1 cellular context compared by ENCODE assay signal in the genomic region with DNA sequence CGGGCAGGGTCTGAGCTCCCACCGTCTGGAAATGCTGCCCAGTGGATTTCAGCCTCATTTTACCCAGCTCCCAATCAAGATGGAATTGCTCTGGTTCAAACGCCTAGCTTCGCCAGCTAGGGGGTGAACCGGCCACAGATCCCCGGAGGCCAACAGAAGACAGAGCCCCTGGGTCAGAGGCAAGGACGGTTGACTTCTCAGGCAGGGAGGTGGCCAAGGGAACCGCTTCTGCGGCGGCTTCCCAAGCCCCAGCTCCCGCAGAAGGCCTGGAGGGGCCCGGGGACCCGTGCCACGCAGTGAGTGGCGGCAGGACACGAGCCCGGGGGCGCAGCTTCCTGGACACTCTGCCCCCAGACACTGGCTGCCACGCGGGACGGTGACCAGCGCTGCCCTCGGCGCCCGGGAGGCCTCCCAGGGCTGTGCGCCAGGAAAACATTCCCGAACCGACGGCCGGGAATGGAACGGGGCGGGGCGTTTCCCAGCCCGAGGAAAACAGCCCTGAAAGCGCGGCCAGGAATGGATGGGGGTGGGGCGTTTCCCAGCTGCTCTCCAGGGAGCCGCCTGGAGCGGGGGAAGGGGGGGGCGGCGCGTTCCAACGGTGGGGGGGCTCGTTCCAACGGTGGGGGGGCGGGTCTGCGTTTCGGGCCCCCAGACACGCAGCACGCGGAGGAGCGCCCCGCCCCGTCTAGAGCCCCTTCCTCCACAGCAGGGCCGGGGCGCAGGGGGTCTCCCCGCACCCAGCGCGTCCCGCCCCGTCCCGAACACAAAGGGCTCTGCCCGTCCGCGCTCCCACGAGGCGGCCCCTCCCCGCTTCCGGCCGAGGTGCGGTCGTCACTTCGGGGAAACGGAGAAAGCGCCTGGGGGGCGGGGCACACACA.
TF ChIP-seq lines count a peak whose summit lies in the region.

No MANE protein-coding gene starts in this region.

TF ChIP-seq in K562, 482 proteins besides CTCF, POLR2A, EP300 and RAD21 (continued from another document and continues in another):
- no peak for TF ChIP-seq ZNF408 (CRISPR knock-in tag; IDR thresholded peaks at IDR 0.05; ENCODE audit: low read depth)
- TF ChIP-seq, protein P1, sequence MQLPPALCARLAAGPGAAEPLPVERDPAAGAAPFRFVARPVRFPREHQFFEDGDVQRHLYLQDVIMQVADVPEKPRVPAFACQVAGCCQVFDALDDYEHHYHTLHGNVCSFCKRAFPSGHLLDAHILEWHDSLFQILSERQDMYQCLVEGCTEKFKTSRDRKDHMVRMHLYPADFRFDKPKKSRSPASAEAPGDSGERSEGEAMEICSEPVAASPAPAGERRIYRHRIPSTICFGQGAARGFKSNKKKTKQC (CRISPR knock-in tag; IDR thresholded peaks at IDR 0.05), result peak; percentile 35; the same call in 1 of the 2 replicates
- TF ChIP-seq SNIP1 (IDR thresholded peaks at IDR 0.05; ENCODE audit: low read depth), result no peak
- TF ChIP-seq SIN3A (IDR thresholded peaks at IDR 0.05; ENCODE audit: borderline replicate concordance in 2 of 2, control insufficient read depth in 1 of 2, low read depth in 2 of 2, low read length in 2 of 2), result no peak
- TF ChIP-seq ZC3H8 (IDR thresholded peaks at IDR 0.05), result no peak
- TF ChIP-seq MAZ (CRISPR knock-in tag; conservative IDR thresholded peaks at IDR 0.05 in 1 of 2, IDR thresholded peaks at IDR 0.05 in 1 of 2), result peak; percentile 90 to 96
- no peak for TF ChIP-seq KLF13 (tag; IDR thresholded peaks at IDR 0.05; ENCODE audit: borderline replicate concordance, low read depth)
- TF ChIP-seq, protein P2, sequence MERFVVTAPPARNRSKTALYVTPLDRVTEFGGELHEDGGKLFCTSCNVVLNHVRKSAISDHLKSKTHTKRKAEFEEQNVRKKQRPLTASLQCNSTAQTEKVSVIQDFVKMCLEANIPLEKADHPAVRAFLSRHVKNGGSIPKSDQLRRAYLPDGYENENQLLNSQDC (CRISPR knock-in tag; IDR thresholded peaks at IDR 0.05), result no peak
- no peak for TF ChIP-seq ZSCAN29 (IDR thresholded peaks at IDR 0.05)
- peak; percentile 65 for TF ChIP-seq L3MBTL2 (IDR thresholded peaks at IDR 0.05)
- TF ChIP-seq CUX1 (CRISPR knock-in tag; IDR thresholded peaks at IDR 0.05), result peak; percentile 79; the same call in 1 of the 2 replicates
- peak; percentile 80; the same call in 1 of the 2 replicates for TF ChIP-seq DDX20 (tag; IDR thresholded peaks at IDR 0.05; ENCODE audit: low read depth)
- no peak for TF ChIP-seq ZNF174 (CRISPR knock-in tag; IDR thresholded peaks at IDR 0.05)
- no peak for TF ChIP-seq ZNF316 (IDR thresholded peaks at IDR 0.05)
- TF ChIP-seq NCOA1 (IDR thresholded peaks at IDR 0.05; ENCODE audit: low read depth), result no peak
- no peak for TF ChIP-seq ATF6 (CRISPR knock-in tag; IDR thresholded peaks at IDR 0.05)
- no peak for TF ChIP-seq CCAR2 (IDR thresholded peaks at IDR 0.05; ENCODE audit: low read depth, low read length)
- TF ChIP-seq ZNF79 (CRISPR knock-in tag; IDR thresholded peaks at IDR 0.05; ENCODE audit: low read depth), result peak; percentile 84
- peak; percentile 50; the same call in 1 of the 2 replicates for TF ChIP-seq ZSCAN32 (CRISPR knock-in tag; IDR thresholded peaks at IDR 0.05)
- TF ChIP-seq GABPB1 (CRISPR knock-in tag; IDR thresholded peaks at IDR 0.05), result peak; percentile 66
- no peak for TF ChIP-seq RBM15 (IDR thresholded peaks at IDR 0.05; ENCODE audit: insufficient read depth, low read length)
- TF ChIP-seq U2AF1 (optimal IDR thresholded peaks at IDR 0.05; ENCODE audit: low read depth, low read length), result peak; percentile 33
- TF ChIP-seq HDAC1 (IDR thresholded peaks at IDR 0.05), result no peak
- no peak for TF ChIP-seq SLC30A9 (CRISPR knock-in tag; IDR thresholded peaks at IDR 0.05)
- TF ChIP-seq ZNF239 (CRISPR knock-in tag; IDR thresholded peaks at IDR 0.05), result peak; percentile 33
- TF ChIP-seq ELF1 (tag; IDR thresholded peaks at IDR 0.05), result peak; percentile 66; the same call in 1 of the 2 replicates
- no peak for TF ChIP-seq ARID4B (CRISPR knock-in tag; IDR thresholded peaks at IDR 0.05)
- 0 out of 2 replicates have a peak, but pooled peaks have one; percentile 38 for TF ChIP-seq PPARD (CRISPR knock-in tag; IDR thresholded peaks at IDR 0.05)
- TF ChIP-seq, protein P3, sequence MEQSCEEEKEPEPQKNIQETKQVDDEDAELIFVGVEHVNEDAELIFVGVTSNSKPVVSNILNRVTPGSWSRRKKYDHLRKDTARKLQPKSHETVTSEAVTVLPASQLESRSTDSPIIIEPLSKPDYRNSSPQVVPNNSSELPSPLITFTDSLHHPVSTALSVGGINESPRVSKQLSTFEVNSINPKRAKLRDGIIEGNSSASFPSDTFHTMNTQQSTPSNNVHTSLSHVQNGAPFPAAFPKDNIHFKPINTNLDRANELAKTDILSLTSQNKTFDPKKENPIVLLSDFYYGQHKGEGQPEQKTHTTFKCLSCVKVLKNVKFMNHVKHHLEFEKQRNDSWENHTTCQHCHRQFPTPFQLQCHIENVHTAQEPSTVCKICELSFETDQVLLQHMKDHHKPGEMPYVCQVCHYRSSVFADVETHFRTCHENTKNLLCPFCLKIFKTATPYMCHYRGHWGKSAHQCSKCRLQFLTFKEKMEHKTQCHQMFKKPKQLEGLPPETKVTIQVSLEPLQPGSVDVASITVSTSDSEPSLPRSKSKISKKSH (CRISPR knock-in tag; IDR thresholded peaks at IDR 0.05), result 0 out of 2 replicates have a peak, but pooled peaks have one; percentile 20
- no peak for TF ChIP-seq NELFE (IDR thresholded peaks at IDR 0.05; ENCODE audit: insufficient read depth, insufficient read length)
- no peak for TF ChIP-seq ZBTB33 (CRISPR knock-in tag; IDR thresholded peaks at IDR 0.05)
- peak; percentile 71; the same call in 1 of the 2 replicates for TF ChIP-seq E2F3 (CRISPR knock-in tag; IDR thresholded peaks at IDR 0.05)
- TF ChIP-seq MIER1 (IDR thresholded peaks at IDR 0.05; ENCODE audit: low read depth), result no peak
- no peak for TF ChIP-seq FOXA1 (IDR thresholded peaks at IDR 0.05; ENCODE audit: borderline replicate concordance)
- no peak for TF ChIP-seq BHLHE40 (IDR thresholded peaks at IDR 0.05; ENCODE audit: low read length)
- TF ChIP-seq, protein P4, sequence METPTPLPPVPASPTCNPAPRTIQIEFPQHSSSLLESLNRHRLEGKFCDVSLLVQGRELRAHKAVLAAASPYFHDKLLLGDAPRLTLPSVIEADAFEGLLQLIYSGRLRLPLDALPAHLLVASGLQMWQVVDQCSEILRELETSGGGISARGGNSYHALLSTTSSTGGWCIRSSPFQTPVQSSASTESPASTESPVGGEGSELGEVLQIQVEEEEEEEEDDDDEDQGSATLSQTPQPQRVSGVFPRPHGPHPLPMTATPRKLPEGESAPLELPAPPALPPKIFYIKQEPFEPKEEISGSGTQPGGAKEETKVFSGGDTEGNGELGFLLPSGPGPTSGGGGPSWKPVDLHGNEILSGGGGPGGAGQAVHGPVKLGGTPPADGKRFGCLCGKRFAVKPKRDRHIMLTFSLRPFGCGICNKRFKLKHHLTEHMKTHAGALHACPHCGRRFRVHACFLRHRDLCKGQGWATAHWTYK (CRISPR knock-in tag; IDR thresholded peaks at IDR 0.05), result peak; percentile 96
- TF ChIP-seq ZNF274 (IDR thresholded peaks at IDR 0.05; ENCODE audit: borderline replicate concordance, low read depth, low read length), result no peak
- no peak for TF ChIP-seq FOXM1 (IDR thresholded peaks at IDR 0.05; ENCODE audit: low read depth)
- peak; percentile 54; the same call in 1 of the 2 replicates for TF ChIP-seq FOXM1 (CRISPR knock-in tag; IDR thresholded peaks at IDR 0.05; ENCODE audit: low read depth)
- TF ChIP-seq HDAC8 (tag; IDR thresholded peaks at IDR 0.05), result peak; percentile 95
- TF ChIP-seq TSC22D4 (tag; IDR thresholded peaks at IDR 0.05), result no peak
- TF ChIP-seq SIN3B (IDR thresholded peaks at IDR 0.05; ENCODE audit: low read depth), result no peak
- peak; percentile 73; the same call in 1 of the 2 replicates for TF ChIP-seq KLF6 (CRISPR knock-in tag; IDR thresholded peaks at IDR 0.05; ENCODE audit: borderline replicate concordance)
- TF ChIP-seq TCFL5 (CRISPR knock-in tag; conservative IDR thresholded peaks at IDR 0.05), result peak; percentile 59; the same call in 1 of the 2 replicates
